ENCODE assay signal across 10 cellular contexts in the genomic region with DNA sequence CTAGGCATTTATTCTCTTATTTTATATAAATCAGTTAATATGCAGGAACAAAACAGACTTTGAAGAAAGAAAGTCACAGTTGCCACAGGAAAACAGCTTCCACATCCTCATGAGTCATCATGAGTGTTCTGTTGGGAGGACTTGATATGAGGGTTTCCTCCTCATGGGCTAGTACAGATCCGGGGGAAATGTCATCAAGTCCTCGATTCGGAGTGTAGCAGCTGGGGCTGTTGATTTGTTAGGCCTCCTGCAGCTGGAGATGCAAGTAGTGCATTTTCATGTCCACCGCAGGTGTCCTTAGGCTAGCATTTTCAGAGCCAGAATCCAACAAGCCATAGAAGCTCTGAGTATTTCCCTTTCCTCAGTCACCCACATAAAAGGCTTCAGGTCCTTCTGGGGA. TPM values are rescaled to one million over a fixed set of nuclear protein-coding genes. Genes with fewer than 3 reads are reported as not detected.
DNase-seq lines count a peak whose midpoint lies in the region; ATAC-seq, FAIRE-seq and TF ChIP-seq lines count a peak whose summit lies in the region.
"Had no signal": no experiment of that assay in that cellular context is flagged by ENCODE, and none has a peak within 500 bp of the region (broad histone marks: within the 10 kb centered on the region; RNA-seq: fewer than 3 reads in every experiment).

No MANE protein-coding gene starts in this region.

- ATAC-seq in GM18520 (IDR thresholded peaks at IDR 0.05; ENCODE audit: unreplicated experiment) (no peak), HG03045 (IDR thresholded peaks at IDR 0.05; ENCODE audit: unreplicated experiment) (no peak)

- H3K4me3 ChIP-seq in AG10803 (ENCODE audit: low read length) (no peak overlapping the region), transverse colon (no peak overlapping the region), coronary artery (no peak overlapping the region)

- no peaks in the 10 kb centered on the region for H3K9me3 ChIP-seq in transverse colon

- peak; percentile 59 for DNase-seq in AG10803 (ENCODE audit: low read depth)
- DNase-seq in HTR-8/SVneo (ENCODE audit: insufficient read length, low spot score), result peak; percentile 18
- DNase-seq in UCSD-AML1 (lab: John Stamatoyannopoulos, UW; ENCODE audit: unreplicated experiment), result peak; percentile 61
- DNase-seq in glomerular visceral epithelial cell (ENCODE audit: extremely low spot score), result peak; percentile 39
- DNase-seq in transverse colon, result no peak
- DNase-seq in coronary artery (ENCODE audit: low spot score), result no peak
- DNase-seq: midbrain had no signal

- no peak for FAIRE-seq in HTR-8/SVneo (lab: Jason Lieb, UNC)

- TF ChIP-seq EP300 in transverse colon (IDR thresholded peaks at IDR 0.05; ENCODE audit: low read depth), result no peak

- in situ Hi-C loops in transverse colon (cut with MboI; ENCODE audit: low pct_ligation_motif_present in 1 of 4, low pct_unique_long_range_greater_than_20kb in 1 of 4, low sequenced_read_pairs in 3 of 4), result loop anchor here in 1 of 4 donors (10.0 to 25.0 kb wide), 2 partner anchors 55 to 122 kb away; no protein-coding TSS in a partner anchor

- H3K36me3 ChIP-seq in transverse colon, result no peaks in the 10 kb centered on the region

- no peaks in the 10 kb centered on the region for H3K27me3 ChIP-seq in transverse colon

- WGBS in transverse colon (ENCODE audit: low coverage in 1 of 2), 2 donors, result 30 to 60% methylated on average over 3 to 4 of the region's 4 CpGs

- intact Hi-C loops in transverse colon (cut with DNase I; ENCODE audit: low total_unique reads), result no loop called here

- no peak for TF ChIP-seq CTCF in AG10803 (conservative IDR thresholded peaks at IDR 0.05; ENCODE audit: low read length)
- TF ChIP-seq CTCF in transverse colon (IDR thresholded peaks at IDR 0.05), result no peak
- no peak for TF ChIP-seq CTCF in coronary artery (IDR thresholded peaks at IDR 0.05)

- no peak overlapping the region for H3K27ac ChIP-seq in transverse colon
- H3K27ac ChIP-seq in coronary artery, result no peak overlapping the region
- H3K27ac ChIP-seq: KMS-11 had no signal

- TF ChIP-seq POLR2A in transverse colon (IDR thresholded peaks at IDR 0.05), result no peak

- H3K4me1 ChIP-seq in transverse colon, result peaks cover 0 to 13% (median 5%) of the 10 kb centered on the region in 4 donors

RNA-seq across cellular contexts. Expression of gene ADAM30, which starts 36.7 kb away (rescaled TPM):
- not detected for total RNA-seq in transverse colon

RNA-seq across cellular contexts. Expression of gene REG4, which starts 48.4 kb away (rescaled TPM):
- 10 to 100 TPM in 1 of 4 donors, 1 to 10 TPM in 1, under 1 TPM in 1, not detected in 1; 0.48 to 11.9 (median 3.2) TPM for total RNA-seq in transverse colon

Comparison
In these comparisons a context has a peak if more than half of its experiments do, and no peak if none do; other contexts are left out.
1. DNase-seq: peak in AG10803 (single experiment), HTR-8/SVneo (single experiment), UCSD-AML1 (single experiment) and glomerular visceral epithelial cell (single experiment); none in transverse colon (single experiment) and coronary artery (single experiment).